8 cellular contexts compared by ENCODE assay signal in the genomic region with DNA sequence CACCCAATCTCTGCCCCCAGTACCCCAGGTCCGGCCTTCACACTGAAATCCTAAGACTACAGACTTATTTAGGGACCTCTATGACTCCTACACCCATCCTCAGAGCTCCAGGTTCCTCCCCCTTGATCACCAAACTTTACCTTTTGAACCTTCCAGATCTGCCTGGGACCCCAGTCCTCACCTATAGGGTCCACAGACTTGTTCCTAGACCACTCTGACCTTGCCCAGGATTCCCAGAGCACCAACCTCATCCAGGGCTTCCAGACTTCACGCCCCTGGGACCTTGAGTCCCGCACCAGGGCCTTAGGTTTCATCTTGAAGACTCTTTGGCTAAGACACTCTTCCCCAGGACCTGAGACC. TPM values are rescaled to one million over a fixed set of nuclear protein-coding genes. Genes with fewer than 3 reads are reported as not detected.
DNase-seq lines count a peak whose midpoint lies in the region; ATAC-seq and TF ChIP-seq lines count a peak whose summit lies in the region.

No MANE protein-coding gene starts in this region.

- H3K27me3 ChIP-seq in BJ (ENCODE audit: control insufficient read depth, insufficient read depth, low read length), result no peaks in the 10 kb centered on the region
- H3K27me3 ChIP-seq in OCI-LY1 (ENCODE audit: insufficient read depth, low read length), result no peaks in the 10 kb centered on the region

- no peaks in the 10 kb centered on the region for H3K9me3 Mint-ChIP-seq in effector memory CD8-positive, alpha-beta T cell
- no peaks in the 10 kb centered on the region for H3K9me3 Mint-ChIP-seq in nephron progenitor cell

- H3K36me3 ChIP-seq in BJ (ENCODE audit: control insufficient read depth, insufficient read depth, low read length) (no peaks in the 10 kb centered on the region), OCI-LY1 (ENCODE audit: insufficient read depth, low read length) (peaks cover 7% of the 10 kb centered on the region; the same call in 1 of the 2 replicates)

- peak overlapping the region; percentile 89 for H3K27ac ChIP-seq in OCI-LY1 (ENCODE audit: low read depth, low read length, poor library complexity, severe bottlenecking)

- 0 out of 2 replicates have a peak, but pooled peaks cover 6% of the 10 kb centered on the region for H3F3A ChIP-seq in OCI-LY1 (ENCODE audit: insufficient read depth, low read length)

- DNase-seq in BJ (ENCODE audit: low read depth), result no peak
- DNase-seq in effector memory CD8-positive, alpha-beta T cell, result no peak
- DNase-seq in nephron progenitor cell, result no peak
- DNase-seq in COR-L47 (lab: John Stamatoyannopoulos, UW), result no peak
- no peak for DNase-seq in NCI-H2171 treated with DMSO at 0.1 percent for 48 hours (lab: John Stamatoyannopoulos, UW)

- no peak for TF ChIP-seq CTCF in BJ (IDR thresholded peaks at IDR 0.05; ENCODE audit: insufficient read depth, low read depth, low read length)
- TF ChIP-seq CTCF in OCI-LY1 (IDR thresholded peaks at IDR 0.05; ENCODE audit: low read length), result no peak
- TF ChIP-seq CTCF in nephron progenitor cell (IDR thresholded peaks at IDR 0.05), result no peak

- peak overlapping the region; percentile 97 to 98 for H3K4me3 Mint-ChIP-seq in effector memory CD8-positive, alpha-beta T cell
- H3K4me3 Mint-ChIP-seq in nephron progenitor cell, result peak overlapping the region; percentile 91

- no peaks in the 10 kb centered on the region for H4K20me1 ChIP-seq in OCI-LY1 (ENCODE audit: insufficient read depth, low read length)

- H3K4me1 ChIP-seq in OCI-LY1 (ENCODE audit: insufficient read depth, low read length, severe bottlenecking), result peaks cover 31% of the 10 kb centered on the region

- no peaks in the 10 kb centered on the region for H3K9me3 ChIP-seq in OCI-LY1 (ENCODE audit: low read length)

- H3K4me3 ChIP-seq in BJ (ENCODE audit: low read depth, low read length) (peak overlapping the region; percentile 69), OCI-LY1 (ENCODE audit: low read depth, low read length, poor library complexity, severe bottlenecking) (peak overlapping the region; percentile 74)

- no peak for ATAC-seq in effector memory CD8-positive, alpha-beta T cell (replicated peaks)
- no peak for ATAC-seq in HG02759 (IDR thresholded peaks at IDR 0.05; ENCODE audit: unreplicated experiment)
- no peak for ATAC-seq in GM18873 (IDR thresholded peaks at IDR 0.05; ENCODE audit: low FRiP score, unreplicated experiment)

- POLR2A ChIA-PET in BJ (lab: Charles Lee), result no interaction called here

- no peaks in the 10 kb centered on the region for H3K27me3 Mint-ChIP-seq in effector memory CD8-positive, alpha-beta T cell
- H3K27me3 Mint-ChIP-seq in nephron progenitor cell (ENCODE audit: low read depth, poor library complexity), result peaks cover 3% of the 10 kb centered on the region

- peak overlapping the region; percentile 80 for H3K4me2 ChIP-seq in OCI-LY1 (ENCODE audit: low read length)

- peaks cover 31% of the 10 kb centered on the region for H3K36me3 Mint-ChIP-seq in effector memory CD8-positive, alpha-beta T cell (ENCODE audit: insufficient read depth)
- H3K36me3 Mint-ChIP-seq in nephron progenitor cell (ENCODE audit: low read depth), result peaks cover 23% of the 10 kb centered on the region

- H3K79me2 ChIP-seq in OCI-LY1 (ENCODE audit: insufficient read depth, low read length), result no peaks in the 10 kb centered on the region

- H3K4me1 Mint-ChIP-seq in effector memory CD8-positive, alpha-beta T cell (ENCODE audit: low read depth in 2 of 2), result peaks cover 31 to 34% of the 10 kb centered on the region in 2 donors
- H3K4me1 Mint-ChIP-seq in nephron progenitor cell, result peaks cover 29% of the 10 kb centered on the region

- H3K9me2 ChIP-seq in OCI-LY1 (ENCODE audit: low read depth, low read length), result no peaks in the 10 kb centered on the region

- H3K9ac ChIP-seq in OCI-LY1 (ENCODE audit: low read length), result peak overlapping the region; percentile 81

- H3K27ac Mint-ChIP-seq in effector memory CD8-positive, alpha-beta T cell, result peak overlapping the region; percentile 98 to 99
- peak overlapping the region; percentile 99 for H3K27ac Mint-ChIP-seq in nephron progenitor cell

- no peak overlapping the region for H2AFZ ChIP-seq in OCI-LY1 (ENCODE audit: low read length)

- CTCF ChIA-PET in BJ (lab: Yijun Ruan, JAX), result interaction anchor here (0.6 to 3.3 kb wide), 5 partner anchors 15 to 142 kb away, joined by 3 to 19 read pairs (median 7); no protein-coding TSS in a partner anchor

RNA-seq across cellular contexts. Expression of a gene that starts 0.5 kb away (rescaled TPM):
- 8.1 and 14.9 TPM in 2 replicates for polyA plus RNA-seq in BJ (2011; rRNA removed)
- 14.2 and 15.1 TPM in 2 replicates for polyA minus RNA-seq in BJ (2011; rRNA and poly(A)+ RNA removed)

RNA-seq across cellular contexts. Expression of a gene that starts 42.6 kb away (rescaled TPM):
- 11.8 and 13.9 TPM in 2 replicates for polyA plus RNA-seq in BJ (2011; rRNA removed)
- 28.7 and 36.9 TPM in 2 replicates for polyA minus RNA-seq in BJ (2011; rRNA and poly(A)+ RNA removed)
